In the genomic region with DNA sequence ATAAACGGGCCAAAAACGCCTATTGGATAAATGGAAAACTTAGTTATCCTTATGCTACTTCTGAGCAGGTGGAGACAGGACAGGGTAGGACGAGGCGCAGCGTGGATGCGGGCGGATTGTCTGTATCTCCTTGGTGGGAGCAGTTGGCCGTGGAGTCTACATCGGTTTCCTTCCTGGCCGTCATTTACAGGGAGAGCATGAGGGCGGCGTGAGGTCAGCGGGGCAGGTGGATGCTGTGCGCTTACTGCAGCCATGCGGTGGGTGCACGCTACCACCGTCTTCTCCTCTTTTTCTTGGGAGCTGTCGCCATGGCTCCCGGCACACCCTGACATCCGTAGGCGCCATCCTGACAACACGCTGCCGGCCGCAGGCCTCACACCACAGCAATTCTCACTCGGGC, we compare ENCODE assay signal across 26 cellular contexts.
"Had no signal": no experiment of that assay in that cellular context is flagged by ENCODE, and none has a peak within 500 bp of the region (broad histone marks: within the 10 kb centered on the region; RNA-seq: fewer than 3 reads in every experiment).

No MANE protein-coding gene starts in this region.

- H3K27me3 Mint-ChIP-seq: activated CD4-positive, alpha-beta memory T cell treated with anti-CD3 and anti-CD28 coated beads, Interleukin-2, amount 10 ng/mL, durations not matched to agents 7 days and 5 days; activated CD4-positive, alpha-beta T cell treated with anti-CD3 and anti-CD28 coated beads, Interleukin-2, amount 10 ng/mL, durations not matched to agents 7 days and 5 days had no signal

- DNase-seq: activated CD4-positive, alpha-beta memory T cell treated with anti-CD3 and anti-CD28 coated beads, Interleukin-2, amount 10 ng/mL, durations not matched to agents 7 days and 5 days; activated CD4-positive, alpha-beta T cell treated with anti-CD3 and anti-CD28 coated beads, Interleukin-2, amount 10 ng/mL, durations not matched to agents 7 days and 5 days; activated CD4-positive, CD25-positive, alpha-beta regulatory T cell treated with anti-CD3 and anti-CD28 coated beads, Interleukin-2, amount 50 U/mL, for 72 hours; activated CD8-positive, alpha-beta memory T cell treated with anti-CD3 and anti-CD28 coated beads, Interleukin-2, amount 50 U/mL, for 48 hours; activated naive CD4-positive, alpha-beta T cell treated with anti-CD3 and anti-CD28 coated beads, Interleukin-2, amount 50 U/mL, for 16 hours; activated T-cell treated with anti-CD3 and anti-CD28 coated beads, Interleukin-2, amount 50 U/mL, for 48 hours; amniotic stem cell; brain microvascular endothelial cell; caudate nucleus; foreskin fibroblast; retina; stimulated activated naive CD4-positive, alpha-beta T cell; SW 1271; T1000; testis; WERI-Rb-1 had no signal

- H3K4me3 Mint-ChIP-seq: activated CD4-positive, alpha-beta memory T cell treated with anti-CD3 and anti-CD28 coated beads, Interleukin-2, amount 10 ng/mL, durations not matched to agents 7 days and 5 days; activated CD4-positive, alpha-beta T cell treated with anti-CD3 and anti-CD28 coated beads, Interleukin-2, amount 10 ng/mL, durations not matched to agents 7 days and 5 days; nephron; T-helper 1 cell treated with Interleukin-12 subunit alpha and Interleukin-12 subunit beta and Interleukin-4 antibody, amounts not matched to agents 30 μg/mL and 1 μg/mL, for 36 hours had no signal

- H3K36me3 ChIP-seq: brain microvascular endothelial cell, heart left ventricle, neutrophil, ovary, prostate gland, transverse colon, uterus, WERI-Rb-1 had no signal

- H3K27me3 ChIP-seq: brain microvascular endothelial cell, heart left ventricle, neutrophil, ovary, testis, transverse colon, uterus had no signal

- H3K27ac ChIP-seq: brain microvascular endothelial cell, heart left ventricle, neutrophil, ovary, prostate gland, testis, transverse colon, uterus, WERI-Rb-1 had no signal

- H3K4me1 ChIP-seq: heart left ventricle, prostate gland, transverse colon, uterus had no signal

- H3K27ac Mint-ChIP-seq: activated CD4-positive, alpha-beta memory T cell treated with anti-CD3 and anti-CD28 coated beads, Interleukin-2, amount 10 ng/mL, durations not matched to agents 7 days and 5 days; activated CD4-positive, alpha-beta T cell treated with anti-CD3 and anti-CD28 coated beads, Interleukin-2, amount 10 ng/mL, durations not matched to agents 7 days and 5 days; nephron; T-helper 1 cell treated with Interleukin-12 subunit alpha and Interleukin-12 subunit beta and Interleukin-4 antibody, amounts not matched to agents 30 μg/mL and 1 μg/mL, for 36 hours had no signal

- H3K9me3 ChIP-seq: heart left ventricle, neutrophil, ovary, prostate gland, testis, transverse colon, uterus had no signal

- H3K4me1 Mint-ChIP-seq: activated CD4-positive, alpha-beta memory T cell treated with anti-CD3 and anti-CD28 coated beads, Interleukin-2, amount 10 ng/mL, durations not matched to agents 7 days and 5 days; activated CD4-positive, alpha-beta T cell treated with anti-CD3 and anti-CD28 coated beads, Interleukin-2, amount 10 ng/mL, durations not matched to agents 7 days and 5 days had no signal

- ATAC-seq: esophagus mucosa, heart left ventricle, left lobe of liver had no signal

- H3K4me3 ChIP-seq: heart left ventricle, ovary, prostate gland, testis, transverse colon, uterus had no signal
